Comparison of ENCODE assay signal across 17 cellular contexts in the genomic region with DNA sequence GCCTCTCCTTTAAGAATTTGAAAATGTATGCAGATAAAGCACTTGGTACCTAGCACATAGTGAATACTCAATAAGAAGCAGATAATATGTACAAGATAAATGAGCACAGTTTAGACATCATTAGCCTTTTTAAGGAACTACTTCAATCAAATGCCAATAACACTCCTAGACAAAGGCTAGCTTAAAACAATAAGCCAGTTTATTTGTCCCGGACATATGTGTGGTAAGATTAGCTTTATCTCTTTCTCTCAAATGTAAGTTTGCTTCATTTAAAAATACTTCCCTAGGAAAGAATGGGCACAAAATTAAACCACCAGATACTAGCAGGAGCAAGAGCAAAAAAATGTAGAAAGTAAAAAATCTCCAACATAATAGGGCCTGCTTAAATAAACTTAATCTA.
"Had no signal": no experiment of that assay in that cellular context is flagged by ENCODE, and none has a peak within 500 bp of the region (broad histone marks: within the 10 kb centered on the region; RNA-seq: fewer than 3 reads in every experiment).

No MANE protein-coding gene starts in this region.

- DNase-seq: activated effector memory CD4-positive, alpha-beta T cell treated with Interleukin-2 at 50 U/mL for 16 hours; body of pancreas; glutamatergic neuron; left colon; nucleus accumbens; right cardiac atrium; stimulated activated naive CD4-positive, alpha-beta T cell; SW 1271; T-helper 9 cell; upper lobe of left lung had no signal

- H3K9me3 ChIP-seq: body of pancreas, upper lobe of left lung had no signal

- ATAC-seq: body of pancreas; esophagus mucosa; left colon; natural killer cell treated with Interleukin-12 subunit alpha and Interleukin-12 subunit beta and Interleukin-15 and Interleukin-18, amount 100 ng/mL, for 72 hours had no signal

- H3K36me3 ChIP-seq: upper lobe of left lung had no signal

- H3K9me3 Mint-ChIP-seq: activated naive CD4-positive, alpha-beta T cell treated with anti-CD3 and anti-CD28 coated beads, Interleukin-2, amount 50 U/mL, for 24 hours; central memory CD8-positive, alpha-beta T cell; natural killer cell treated with Interleukin-12 subunit alpha and Interleukin-12 subunit beta and Interleukin-15 and Interleukin-18, amount 100 ng/mL, for 72 hours had no signal

- H3K4me3 ChIP-seq: body of pancreas, smooth muscle cell, upper lobe of left lung had no signal

- H3K27me3 ChIP-seq: body of pancreas, upper lobe of left lung had no signal

- H3K27ac Mint-ChIP-seq: activated CD4-positive, alpha-beta T cell treated with anti-CD3 and anti-CD28 coated beads, Interleukin-2, amount 10 ng/mL, durations not matched to agents 24 days and 14 days; activated naive CD4-positive, alpha-beta T cell treated with anti-CD3 and anti-CD28 coated beads, Interleukin-2, amount 50 U/mL, for 24 hours; natural killer cell treated with Interleukin-12 subunit alpha and Interleukin-12 subunit beta and Interleukin-15 and Interleukin-18, amount 100 ng/mL, for 72 hours; progenitor cell of endocrine pancreas had no signal

- H3K27me3 Mint-ChIP-seq: activated CD4-positive, alpha-beta T cell treated with anti-CD3 and anti-CD28 coated beads, Interleukin-2, amount 10 ng/mL, durations not matched to agents 24 days and 14 days; activated naive CD4-positive, alpha-beta T cell treated with anti-CD3 and anti-CD28 coated beads, Interleukin-2, amount 50 U/mL, for 24 hours; central memory CD8-positive, alpha-beta T cell; natural killer cell treated with Interleukin-12 subunit alpha and Interleukin-12 subunit beta and Interleukin-15 and Interleukin-18, amount 100 ng/mL, for 72 hours; progenitor cell of endocrine pancreas had no signal

- H3K4me2 ChIP-seq: smooth muscle cell had no signal

- H3K4me3 Mint-ChIP-seq: activated CD4-positive, alpha-beta T cell treated with anti-CD3 and anti-CD28 coated beads, Interleukin-2, amount 10 ng/mL, durations not matched to agents 24 days and 14 days; activated naive CD4-positive, alpha-beta T cell treated with anti-CD3 and anti-CD28 coated beads, Interleukin-2, amount 50 U/mL, for 24 hours; central memory CD8-positive, alpha-beta T cell; natural killer cell treated with Interleukin-12 subunit alpha and Interleukin-12 subunit beta and Interleukin-15 and Interleukin-18, amount 100 ng/mL, for 72 hours had no signal
